ENCODE assay signal across 7 cellular contexts in genomic region chr7:128869138-128869943, GRCh38. TPM values are rescaled to one million over a fixed set of nuclear protein-coding genes. Genes with fewer than 3 reads are reported as not detected.
DNase-seq lines count a peak whose midpoint lies in the region; ATAC-seq, FAIRE-seq and TF ChIP-seq lines count a peak whose summit lies in the region.

No MANE protein-coding gene starts in this region.

- H3K4me3 ChIP-seq in pancreas = peak overlapping the region; percentile 33 to 80 (median 68)

- intact Hi-C loops in head of caudate nucleus (cut with DNase I) = loop anchor here (5.0 to 10.0 kb wide), 2 partner anchors 75 to 132 kb away; partner anchors contain the start of genes CALU and CCDC136
- intact Hi-C loops in pancreas (cut with DNase I) = no loop called here

- TF ChIP-seq CTCF in GM12873 (IDR thresholded peaks at IDR 0.05; ENCODE audit: insufficient read depth, low read depth, low read length, missing control alignments) (peak; percentile 17), pancreas (IDR thresholded peaks at IDR 0.05) (no peak)

- H3K36me3 ChIP-seq in pancreas = no peaks in the 10 kb centered on the region

- WGBS in pancreas, 2 donors = 0 to 1% methylated on average over 69 to 86 of the region's 86 CpGs

- H3K27ac ChIP-seq in pancreas = no peak overlapping the region

- ATAC-seq in HG02588 (IDR thresholded peaks at IDR 0.05; ENCODE audit: unreplicated experiment) (peak; percentile 44), pancreas (peak; percentile 87 to 91 (median 90))

- DNase-seq in NCI-H748 (lab: John Stamatoyannopoulos, UW; ENCODE audit: unreplicated experiment) = peak; percentile 86
- DNase-seq in activated naive CD4-positive, alpha-beta T cell treated with Interleukin-2 at 50 U/mL for 16 hours = peak; percentile 48
- DNase-seq in head of caudate nucleus = peak in 40 of 42 donors; percentile 34 to 83 (median 60)
- peak; percentile 42 to 88 (median 72) for DNase-seq in pancreas
- no peak for DNase-seq in foreskin melanocyte

- no peaks in the 10 kb centered on the region for H3K9me3 ChIP-seq in pancreas

- no peak for FAIRE-seq in pancreas (lab: Jason Lieb, UNC)

- no peaks in the 10 kb centered on the region for H3K27me3 ChIP-seq in pancreas

- peaks cover 0 to 7% (median 5%) of the 10 kb centered on the region in 3 donors for H3K4me1 ChIP-seq in pancreas

RNA-seq across cellular contexts. Expression of gene ATP6V1F, which starts 6.7 kb away (rescaled TPM):
- total RNA-seq in pancreas = 10 to 100 TPM; 28.1 to 66.8 (median 37.7) TPM
- 10 to 100 TPM; 94.8 to 96.9 TPM for polyA plus RNA-seq in pancreas

RNA-seq across cellular contexts. Expression of gene FLNC, which starts 39.1 kb away (rescaled TPM):
- 1 to 10 TPM in 3 of 6 donors, under 1 TPM in 3; 0.28 to 2.3 (median 1.0) TPM for total RNA-seq in pancreas
- 1 to 10 TPM in 1 of 2 donors, under 1 TPM in 1; 0.82 to 2.1 TPM for polyA plus RNA-seq in pancreas

RNA-seq across cellular contexts. Expression of gene KCP, which starts 41.2 kb away (rescaled TPM):
- total RNA-seq in pancreas = under 1 TPM; 0.08 to 0.46 (median 0.30) TPM
- polyA plus RNA-seq in pancreas = under 1 TPM; 0.33 to 0.95 TPM
